In genomic region chr7:100974021-100974420, GRCh38 we compare ENCODE assay signal across 16 cellular contexts. TPM values are rescaled to one million over a fixed set of nuclear protein-coding genes. Genes with fewer than 3 reads are reported as not detected.
DNase-seq lines count a peak whose midpoint lies in the region; ATAC-seq and TF ChIP-seq lines count a peak whose summit lies in the region.
"Had no signal": no experiment of that assay in that cellular context is flagged by ENCODE, and none has a peak within 500 bp of the region (broad histone marks: within the 10 kb centered on the region; RNA-seq: fewer than 3 reads in every experiment).

No MANE protein-coding gene starts in this region.

- in situ Hi-C loops in transverse colon (cut with MboI; ENCODE audit: low pct_ligation_motif_present in 1 of 4, low pct_unique_long_range_greater_than_20kb in 1 of 4, low sequenced_read_pairs in 3 of 4), result no loop called here

- ATAC-seq in GM18858 (IDR thresholded peaks at IDR 0.05; ENCODE audit: unreplicated experiment), result no peak

- H3K27ac Mint-ChIP-seq in HFFc6, result no peak overlapping the region
- no peak overlapping the region for H3K27ac Mint-ChIP-seq in immature natural killer cell

- peaks cover 7% of the 10 kb centered on the region for H3K4me1 ChIP-seq in colonic mucosa
- H3K4me1 ChIP-seq in transverse colon, result peaks cover 0 to 24% (median 8%) of the 10 kb centered on the region in 4 donors

- H3K9me3 ChIP-seq in colonic mucosa (no peaks in the 10 kb centered on the region), transverse colon (no peaks in the 10 kb centered on the region)

- no peak for TF ChIP-seq EP300 in transverse colon (IDR thresholded peaks at IDR 0.05; ENCODE audit: low read depth)

- H3K36me3 ChIP-seq in colonic mucosa, result no peaks in the 10 kb centered on the region
- no peaks in the 10 kb centered on the region for H3K36me3 ChIP-seq in transverse colon
- H3K36me3 ChIP-seq: BLaER1 treated with 17β-estradiol and CSF1 and Interleukin-3, amounts not matched to agents 10 nM and 100 nM had no signal

- peaks cover 28% of the 10 kb centered on the region for H3K27me3 Mint-ChIP-seq in HFFc6 (ENCODE audit: insufficient read depth)
- H3K27me3 Mint-ChIP-seq in immature natural killer cell (ENCODE audit: low read depth in 3 of 3), result peaks cover 1 to 8% (median 5%) of the 10 kb centered on the region in 3 donors

- WGBS in transverse colon (ENCODE audit: low coverage in 1 of 2), 2 donors, result 56 to 64% methylated on average over 2 of the region's 2 CpGs

- H3K4me1 Mint-ChIP-seq in HFFc6 (ENCODE audit: low read depth) (no peaks in the 10 kb centered on the region), immature natural killer cell (no peaks in the 10 kb centered on the region)

- H3K36me3 Mint-ChIP-seq in HFFc6 (ENCODE audit: low read depth) (no peaks in the 10 kb centered on the region), immature natural killer cell (peaks cover 0 to 4% (median 0%) of the 10 kb centered on the region in 3 donors)

- H3K27ac ChIP-seq in colonic mucosa (peak overlapping the region; percentile 90), transverse colon (peak overlapping the region; percentile 80 to 87 (median 82))
- H3K27ac ChIP-seq: BLaER1 treated with 17β-estradiol and CSF1 and Interleukin-3, amounts not matched to agents 10 nM and 100 nM had no signal

- no peak for TF ChIP-seq CTCF in HFFc6 (IDR thresholded peaks at IDR 0.05)
- TF ChIP-seq CTCF in colonic mucosa (IDR thresholded peaks at IDR 0.05), result no peak
- no peak for TF ChIP-seq CTCF in transverse colon (IDR thresholded peaks at IDR 0.05)

- H3K9me3 Mint-ChIP-seq in HFFc6 (peaks cover 6% of the 10 kb centered on the region), immature natural killer cell (no peaks in the 10 kb centered on the region)

- TF ChIP-seq POLR2A in transverse colon (IDR thresholded peaks at IDR 0.05), result no peak

- H3K4me3 Mint-ChIP-seq in HFFc6, result no peak overlapping the region
- H3K4me3 Mint-ChIP-seq in immature natural killer cell, result no peak overlapping the region

- H3K4me3 ChIP-seq in colonic mucosa (no peak overlapping the region), transverse colon (peak overlapping the region in 1 of 4 donors; percentile 42)
- H3K4me3 ChIP-seq: BLaER1 treated with 17β-estradiol and CSF1 and Interleukin-3, amounts not matched to agents 10 nM and 100 nM had no signal

- intact Hi-C loops in colonic mucosa (cut with DNase I), result no loop called here
- intact Hi-C loops in transverse colon (cut with DNase I; ENCODE audit: low total_unique reads), result no loop called here

- H3K9ac ChIP-seq in colonic mucosa (ENCODE audit: low read depth in 2 of 2, low read length in 2 of 2), result no peak overlapping the region
- H3K9ac ChIP-seq: BLaER1 treated with 17β-estradiol and CSF1 and Interleukin-3, amounts not matched to agents 10 nM and 100 nM had no signal

- no peaks in the 10 kb centered on the region for H3K27me3 ChIP-seq in colonic mucosa
- H3K27me3 ChIP-seq in transverse colon, result no peaks in the 10 kb centered on the region

- peak; percentile 63 for DNase-seq in EH (ENCODE audit: low read depth)
- peak; percentile 43 for DNase-seq in HFFc6
- DNase-seq in colonic mucosa, result no peak
- DNase-seq in transverse colon, result no peak
- DNase-seq in NCI-H446 (lab: John Stamatoyannopoulos, UW), result no peak
- no peak for DNase-seq in immature natural killer cell
- DNase-seq: DMS153, IMR-90, MV-4-11, NCI-H1417 treated with DMSO at 0.1 percent for 48 hours, NCI-H2029, NCI-H524, SHP77 treated with DMSO at 0.1 percent for 48 hours had no signal

RNA-seq across cellular contexts. Expression of gene MUC12, which starts 4.7 kb away (rescaled TPM):
- total RNA-seq in HFFc6 (2021; fragmentation: NEBNext Ultra II Directional; extraction: Animal tissue kit (Norgen Biotek cat#: 25700)), result 1 to 10 TPM in 5 of 6 experiments, under 1 TPM in 1; 0.91 to 2.3 (median 1.6) TPM
- total RNA-seq in colonic mucosa (100 to 1,000 TPM; 331 to 542 TPM), transverse colon (1,000 to 10,000 TPM in 1 of 4 donors, 100 to 1,000 TPM in 2, 10 to 100 TPM in 1; 90.2 to 2,095 (median 445) TPM)
- under 1 TPM in 1 of 3 donors, not detected in 2; 0.96 TPM for polyA plus RNA-seq in immature natural killer cell
- total RNA-seq: G401, IMR-90 had no signal

RNA-seq across cellular contexts. Expression of gene MUC3A, which starts 24.7 kb away (rescaled TPM):
- not detected for total RNA-seq in HFFc6 (2021; fragmentation: NEBNext Ultra II Directional; extraction: Animal tissue kit (Norgen Biotek cat#: 25700))
- total RNA-seq in colonic mucosa (100 to 1,000 TPM; 137 to 149 TPM), transverse colon (100 to 1,000 TPM in 1 of 4 donors, 10 to 100 TPM in 3; 11.7 to 233 (median 64.7) TPM)
- not detected for polyA plus RNA-seq in immature natural killer cell
- total RNA-seq: G401, IMR-90 had no signal

RNA-seq across cellular contexts. Expression of gene MUC17, which starts 45.9 kb away (rescaled TPM):
- not detected for total RNA-seq in HFFc6 (2021; fragmentation: NEBNext Ultra II Directional; extraction: Animal tissue kit (Norgen Biotek cat#: 25700))
- total RNA-seq in colonic mucosa (1 to 10 TPM; 1.7 to 2.5 TPM), transverse colon (100 to 1,000 TPM in 1 of 4 donors, 10 to 100 TPM in 2, under 1 TPM in 1; 0.80 to 102 (median 20.0) TPM)
- polyA plus RNA-seq in immature natural killer cell, result not detected
- total RNA-seq: G401, IMR-90 had no signal

Comparison
In these comparisons a context has a peak if more than half of its experiments do, and no peak if none do; other contexts are left out.
1. DNase-seq: peak in EH (single experiment) and HFFc6 (single experiment); none in colonic mucosa (single experiment), transverse colon (single experiment), NCI-H446 (0 of 2) and immature natural killer cell (0 of 3).
2. RNA of gene MUC12, which starts 4.7 kb away (total RNA-seq): 331 to 542 TPM in colonic mucosa and 90.2 to 2,095 TPM in transverse colon; 0.91 to 2.3 TPM in HFFc6; every median in the first group is over 10 times any median in the second.
3. RNA of gene MUC3A, which starts 24.7 kb away (total RNA-seq): 137 to 149 TPM in colonic mucosa and 11.7 to 233 TPM in transverse colon; not detected in HFFc6; every median in the first group is over 10 times any median in the second.